ENCODE assay signal across 8 cellular contexts in genomic region chr17:29148790-29149430, GRCh38. TPM values are rescaled to one million over a fixed set of nuclear protein-coding genes. Genes with fewer than 3 reads are reported as not detected.
DNase-seq lines count a peak whose midpoint lies in the region; ATAC-seq and TF ChIP-seq lines count a peak whose summit lies in the region.

No MANE protein-coding gene starts in this region.

- H3K4me3 ChIP-seq in AG10803 (ENCODE audit: low read length) = peak overlapping the region; percentile 52

- DNase-seq in AG10803 (ENCODE audit: low read depth) (peak; percentile 88), NCI-H345 treated with DMSO at 0.1 percent for 48 hours (lab: John Stamatoyannopoulos, UW; ENCODE audit: unreplicated experiment) (peak; percentile 80), cerebellum (ENCODE audit: low spot score) (peak; percentile 93), kidney glomerular epithelial cell (lab: John Stamatoyannopoulos, UW) (peak; percentile 87)
- peak; percentile 96 for DNase-seq in activated CD4-positive, CD25-positive, alpha-beta regulatory T cell treated with anti-CD3 and anti-CD28 coated beads, Interleukin-2, amount 50 U/mL, for 72 hours
- peak; percentile 84 to 90 for DNase-seq in stimulated activated CD4-positive, alpha-beta T cell treated with anti-CD3 and anti-CD28 coated beads, Interleukin-15, amount 100 ng/mL, for 48 hours (ENCODE audit: low read depth in 2 of 2)

- TF ChIP-seq CTCF in AG10803 (conservative IDR thresholded peaks at IDR 0.05; ENCODE audit: low read length) = peak; percentile 76

- ATAC-seq in GM18909 (IDR thresholded peaks at IDR 0.05; ENCODE audit: poor library complexity, unreplicated experiment) (peak; percentile 85), HG03159 (IDR thresholded peaks at IDR 0.05; ENCODE audit: unreplicated experiment) (peak; percentile 88)

RNA-seq across cellular contexts. Expression of gene MYO18A, which starts 31.3 kb away (rescaled TPM):
- 33.6 TPM for total RNA-seq in cerebellum

Comparison
In these comparisons a context has a peak if more than half of its experiments do, and no peak if none do; other contexts are left out.
1. Peak in every context shown above with its lines: DNase-seq, ATAC-seq and H3K4me3 ChIP-seq.